ENCODE assay signal across 8 cellular contexts in the genomic region with DNA sequence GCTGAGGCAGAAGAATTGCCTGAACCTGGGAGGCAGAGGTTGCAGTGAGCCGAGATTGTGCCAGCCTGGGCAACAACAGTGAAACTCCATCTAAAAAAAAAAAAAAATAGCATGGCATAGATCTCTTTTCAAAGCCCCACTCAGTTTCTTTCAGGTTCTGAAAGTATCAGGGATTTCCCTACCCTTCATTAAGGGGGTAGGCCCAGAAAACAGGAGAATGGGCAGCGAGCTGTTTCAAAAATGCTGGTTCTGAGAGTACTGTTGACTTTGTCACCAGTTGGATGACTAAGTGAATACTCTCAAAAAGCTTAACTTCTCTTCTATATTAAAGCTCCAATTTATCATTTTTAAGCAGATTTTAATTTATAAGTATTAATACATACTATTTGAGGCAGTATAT.
"Had no signal": no experiment of that assay in that cellular context is flagged by ENCODE, and none has a peak within 500 bp of the region (broad histone marks: within the 10 kb centered on the region; RNA-seq: fewer than 3 reads in every experiment).

No MANE protein-coding gene starts in this region.

- DNase-seq: H9, HCEC 1CT, IMR-90 had no signal

- H3K4me3 Mint-ChIP-seq: GM23338, H9 had no signal

- H3K4me2 ChIP-seq: GM23338 had no signal

- H3K4me3 ChIP-seq: GM23338, K562 had no signal

- H3K9me3 Mint-ChIP-seq: GM23338, H9 had no signal

- H2AFZ ChIP-seq: GM23338 had no signal

- FAIRE-seq: H1, H54, HTR-8/SVneo, K562 had no signal

- H3K27ac Mint-ChIP-seq: GM23338, H9 had no signal

- ATAC-seq: GM23338, K562 had no signal
